ENCODE assay signal across 10 cellular contexts in genomic region chr1:31483012-31483946, GRCh38.
DNase-seq lines count a peak whose midpoint lies in the region; ATAC-seq, FAIRE-seq and TF ChIP-seq lines count a peak whose summit lies in the region.
"Had no signal": no experiment of that assay in that cellular context is flagged by ENCODE, and none has a peak within 500 bp of the region (broad histone marks: within the 10 kb centered on the region; RNA-seq: fewer than 3 reads in every experiment).

No MANE protein-coding gene starts in this region.

- H3K9me3 Mint-ChIP-seq in activated CD4-positive, alpha-beta T cell treated with anti-CD3 and anti-CD28 coated beads, Interleukin-2, amount 10 ng/mL, durations not matched to agents 7 days and 5 days, result peaks cover 9% of the 10 kb centered on the region
- H3K9me3 Mint-ChIP-seq: natural killer cell treated with Interleukin-12 subunit alpha and Interleukin-12 subunit beta and Interleukin-15 and Interleukin-18, amount 100 ng/mL, for 72 hours had no signal

- TF ChIP-seq CTCF in right atrium auricular region (IDR thresholded peaks at IDR 0.05) (no peak), transverse colon (IDR thresholded peaks at IDR 0.05) (no peak)

- H3K9me3 ChIP-seq in right atrium auricular region, result peaks cover 0 to 5% of the 10 kb centered on the region in 2 donors
- H3K9me3 ChIP-seq in transverse colon, result no peaks in the 10 kb centered on the region

- H3K4me1 ChIP-seq in right atrium auricular region (no peaks in the 10 kb centered on the region), transverse colon (peaks cover 5 to 31% (median 16%) of the 10 kb centered on the region in 4 donors)

- peak overlapping the region in 1 of 2 donors; percentile 10 for H3K27ac ChIP-seq in right atrium auricular region
- peak overlapping the region; percentile 73 to 79 (median 73) for H3K27ac ChIP-seq in transverse colon

- H3K27me3 ChIP-seq in right atrium auricular region, result no peaks in the 10 kb centered on the region
- no peaks in the 10 kb centered on the region for H3K27me3 ChIP-seq in transverse colon

- in situ Hi-C loops in transverse colon (cut with MboI; ENCODE audit: low pct_ligation_motif_present in 1 of 4, low pct_unique_long_range_greater_than_20kb in 1 of 4, low sequenced_read_pairs in 3 of 4), result no loop called here

- H3K27ac Mint-ChIP-seq in activated CD4-positive, alpha-beta T cell treated with anti-CD3 and anti-CD28 coated beads, Interleukin-2, amount 10 ng/mL, durations not matched to agents 7 days and 5 days, result no peak overlapping the region
- H3K27ac Mint-ChIP-seq: T-cell had no signal

- FAIRE-seq in GM18507 (lab: Jason Lieb, UNC), result peak; percentile 92

- intact Hi-C loops in transverse colon (cut with DNase I; ENCODE audit: low total_unique reads), result no loop called here

- POLR2A ChIA-PET in activated CD4-positive, alpha-beta T cell treated with anti-CD3 and anti-CD28 coated beads, Interleukin-2, amount 10 ng/mL, durations not matched to agents 7 days and 5 days (lab: Charles Lee), result interaction anchor here (0.6 kb wide), 1 partner anchor 455 kb away, joined by 4 read pairs; the partner anchor contains the start of gene PTP4A2

- no peaks in the 10 kb centered on the region for H3K27me3 Mint-ChIP-seq in activated CD4-positive, alpha-beta T cell treated with anti-CD3 and anti-CD28 coated beads, Interleukin-2, amount 10 ng/mL, durations not matched to agents 7 days and 5 days

- DNase-seq in GM18507 (ENCODE audit: extremely low spot score, insufficient read length, low read depth), result peak; percentile 43
- DNase-seq in SHP77 (lab: John Stamatoyannopoulos, UW), result peak; percentile 71 to 86
- DNase-seq in right atrium auricular region (ENCODE audit: low spot score), result peak; percentile 71
- DNase-seq in transverse colon, result peak; percentile 50
- DNase-seq in HUDEP-2 (lab: John Stamatoyannopoulos, UW; ENCODE audit: unreplicated experiment in 76 of 76), result no peak
- no peak for DNase-seq in DMS79 treated with DMSO at 0.1 percent for 48 hours (lab: John Stamatoyannopoulos, UW)
- DNase-seq in activated CD4-positive, alpha-beta T cell treated with anti-CD3 and anti-CD28 coated beads, Interleukin-2, amount 10 ng/mL, durations not matched to agents 7 days and 5 days, result no peak

- CTCF ChIA-PET in activated CD4-positive, alpha-beta T cell treated with anti-CD3 and anti-CD28 coated beads, Interleukin-2, amount 10 ng/mL, durations not matched to agents 7 days and 5 days (lab: Charles Lee), result interaction anchor here (0.7 kb wide), 1 partner anchor 19 kb away, joined by 3 read pairs; no protein-coding TSS in a partner anchor

- ATAC-seq in HG03342 (IDR thresholded peaks at IDR 0.05; ENCODE audit: unreplicated experiment), result peak; percentile 79
- ATAC-seq: T-cell had no signal

- TF ChIP-seq EP300 in transverse colon (IDR thresholded peaks at IDR 0.05; ENCODE audit: low read depth), result peak; percentile 27

- no peaks in the 10 kb centered on the region for H3K36me3 ChIP-seq in right atrium auricular region
- H3K36me3 ChIP-seq in transverse colon, result no peaks in the 10 kb centered on the region

- peaks cover 23% of the 10 kb centered on the region for H3K4me1 Mint-ChIP-seq in activated CD4-positive, alpha-beta T cell treated with anti-CD3 and anti-CD28 coated beads, Interleukin-2, amount 10 ng/mL, durations not matched to agents 7 days and 5 days

- no peak overlapping the region for H3K4me3 Mint-ChIP-seq in activated CD4-positive, alpha-beta T cell treated with anti-CD3 and anti-CD28 coated beads, Interleukin-2, amount 10 ng/mL, durations not matched to agents 7 days and 5 days
- H3K4me3 Mint-ChIP-seq: natural killer cell treated with Interleukin-12 subunit alpha and Interleukin-12 subunit beta and Interleukin-15 and Interleukin-18, amount 100 ng/mL, for 72 hours; T-cell had no signal

- H3K4me3 ChIP-seq in right atrium auricular region (no peak overlapping the region), transverse colon (no peak overlapping the region)

- 35 to 40% methylated on average over 8 to 13 of the region's 13 CpGs for WGBS in transverse colon (ENCODE audit: low coverage in 1 of 2), 2 donors

- TF ChIP-seq POLR2A in transverse colon (IDR thresholded peaks at IDR 0.05), result peak; percentile 16

- H3K36me3 Mint-ChIP-seq in activated CD4-positive, alpha-beta T cell treated with anti-CD3 and anti-CD28 coated beads, Interleukin-2, amount 10 ng/mL, durations not matched to agents 7 days and 5 days (ENCODE audit: low read depth), result peaks cover 4% of the 10 kb centered on the region
- H3K36me3 Mint-ChIP-seq: T-cell had no signal

Comparison
In these comparisons a context has a peak if more than half of its experiments do, and no peak if none do; other contexts are left out.
1. DNase-seq: peak in GM18507 (single experiment), SHP77 (2 of 2), right atrium auricular region (single experiment) and transverse colon (single experiment); none in HUDEP-2 (0 of 76), DMS79 treated with DMSO at 0.1 percent for 48 hours (single experiment) and activated CD4-positive, alpha-beta T cell treated with anti-CD3 and anti-CD28 coated beads, Interleukin-2, amount 10 ng/mL, durations not matched to agents 7 days and 5 days (single experiment).